ENCODE assay signal across 7 cellular contexts in genomic region chr18:59039040-59039320, GRCh38.
DNase-seq lines count a peak whose midpoint lies in the region; ATAC-seq and FAIRE-seq lines count a peak whose summit lies in the region.
"Not testable (repeated sequence)": the region's sequence is repeated elsewhere in the genome, so short reads cannot be mapped to it uniquely, and the experiment has no call there.

No MANE protein-coding gene starts in this region.

- not testable (repeated sequence) for H3K4me1 ChIP-seq in small intestine (ENCODE audit: control insufficient read depth in 2 of 2, insufficient read depth in 1 of 2, low read depth in 1 of 2, low read length in 1 of 2)

- 72 to 84% (median 76%) methylated on average over 1 of the region's 1 CpG for WGBS in small intestine, 3 donors

- not testable (repeated sequence) for H3K27ac ChIP-seq in small intestine (ENCODE audit: low read depth in 1 of 2, low read length in 1 of 2)

- CTCF ChIA-PET in activated CD4-positive, alpha-beta memory T cell treated with anti-CD3 and anti-CD28 coated beads for 36 hours (lab: Charles Lee): interaction anchor here (1.2 kb wide), 1 partner anchor 32 kb away, joined by 4 read pairs; no protein-coding TSS in a partner anchor

- not testable (repeated sequence) for H3K4me3 Mint-ChIP-seq in activated CD4-positive, alpha-beta memory T cell treated with anti-CD3 and anti-CD28 coated beads for 36 hours; stimulated activated naive B cell treated with anti-CD40 and anti-IgM and Interleukin-4, amounts not matched to agents 10 μg/mL and 1 μg/mL and 100 μg/mL, for 72 hours
- H3K4me3 Mint-ChIP-seq in activated T-helper 17 cell treated with anti-CD3 and anti-CD28 coated beads, Interleukin-2, amount 50 U/mL, for 72 hours: peak overlapping the region; percentile 35

- intact Hi-C loops in activated CD4-positive, alpha-beta memory T cell treated with anti-CD3 and anti-CD28 coated beads for 36 hours (cut with micrococcal nuclease): loop anchor here (10.0 kb wide), 1 partner anchor 916 kb away; no protein-coding TSS in a partner anchor

- H3K9me3 ChIP-seq in small intestine (ENCODE audit: control insufficient read depth, low read depth): not testable (repeated sequence)

- H3K4me3 ChIP-seq in small intestine (ENCODE audit: low read depth in 1 of 2, low read length in 2 of 2): not testable (repeated sequence)

- FAIRE-seq in RCC 7860 (lab: Jason Lieb, UNC) (peak; percentile 70), colon (lab: Jason Lieb, UNC) (peak; percentile 97), small intestine (lab: Jason Lieb, UNC) (peak; percentile 97)

- peaks cover 14% of the 10 kb centered on the region for H3K9me3 Mint-ChIP-seq in activated CD4-positive, alpha-beta memory T cell treated with anti-CD3 and anti-CD28 coated beads for 36 hours
- not testable (repeated sequence) for H3K9me3 Mint-ChIP-seq in activated T-helper 17 cell treated with anti-CD3 and anti-CD28 coated beads, Interleukin-2, amount 50 U/mL, for 72 hours
- H3K9me3 Mint-ChIP-seq in activated naive CD4-positive, alpha-beta T cell treated with anti-CD3 and anti-CD28 coated beads, Interleukin-2, amount 50 U/mL, for 72 hours: peaks cover 14 to 22% of the 10 kb centered on the region in 2 donors
- peaks cover 5 to 17% of the 10 kb centered on the region in 2 donors for H3K9me3 Mint-ChIP-seq in stimulated activated naive B cell treated with anti-CD40 and anti-IgM and Interleukin-4, amounts not matched to agents 10 μg/mL and 1 μg/mL and 100 μg/mL, for 72 hours

- H3K4me1 Mint-ChIP-seq in activated CD4-positive, alpha-beta memory T cell treated with anti-CD3 and anti-CD28 coated beads for 36 hours (ENCODE audit: low read depth): peaks cover 19% of the 10 kb centered on the region
- H3K4me1 Mint-ChIP-seq in activated T-helper 17 cell treated with anti-CD3 and anti-CD28 coated beads, Interleukin-2, amount 50 U/mL, for 72 hours: peaks cover 18% of the 10 kb centered on the region
- H3K4me1 Mint-ChIP-seq in stimulated activated naive B cell treated with anti-CD40 and anti-IgM and Interleukin-4, amounts not matched to agents 10 μg/mL and 1 μg/mL and 100 μg/mL, for 72 hours: peaks cover 21 to 35% of the 10 kb centered on the region in 2 donors

- POLR2A ChIA-PET in activated CD4-positive, alpha-beta memory T cell treated with anti-CD3 and anti-CD28 coated beads for 36 hours (lab: Charles Lee): interaction anchor here (1.1 to 1.2 kb wide), 2 partner anchors 275 to 497 kb away, joined by 3 read pairs; no protein-coding TSS in a partner anchor

- not testable (repeated sequence) for DNase-seq in RCC 7860 (ENCODE audit: low spot score); activated CD4-positive, alpha-beta memory T cell treated with anti-CD3 and anti-CD28 coated beads for 36 hours; activated naive CD4-positive, alpha-beta T cell treated with anti-CD3 and anti-CD28 coated beads, Interleukin-2, amount 50 U/mL, for 72 hours (ENCODE audit: low spot score in 2 of 2); small intestine; stimulated activated naive B cell treated with anti-CD40 and anti-IgM and Interleukin-4, amounts not matched to agents 10 μg/mL and 1 μg/mL and 100 μg/mL, for 72 hours

- H3K36me3 ChIP-seq in small intestine (ENCODE audit: control insufficient read depth in 2 of 2, insufficient read depth in 2 of 2, low read length in 2 of 2): not testable (repeated sequence)

- H3K27me3 ChIP-seq in small intestine (ENCODE audit: control insufficient read depth in 2 of 2, insufficient read depth in 2 of 2, low read length in 2 of 2): not testable (repeated sequence)

- H3K27me3 Mint-ChIP-seq in activated CD4-positive, alpha-beta memory T cell treated with anti-CD3 and anti-CD28 coated beads for 36 hours; stimulated activated naive B cell treated with anti-CD40 and anti-IgM and Interleukin-4, amounts not matched to agents 10 μg/mL and 1 μg/mL and 100 μg/mL, for 72 hours: not testable (repeated sequence)
- peaks cover 11% of the 10 kb centered on the region for H3K27me3 Mint-ChIP-seq in activated T-helper 17 cell treated with anti-CD3 and anti-CD28 coated beads, Interleukin-2, amount 50 U/mL, for 72 hours

- H3K36me3 Mint-ChIP-seq in activated CD4-positive, alpha-beta memory T cell treated with anti-CD3 and anti-CD28 coated beads for 36 hours; activated T-helper 17 cell treated with anti-CD3 and anti-CD28 coated beads, Interleukin-2, amount 50 U/mL, for 72 hours (ENCODE audit: low read depth): not testable (repeated sequence)
- H3K36me3 Mint-ChIP-seq in activated naive CD4-positive, alpha-beta T cell treated with anti-CD3 and anti-CD28 coated beads, Interleukin-2, amount 50 U/mL, for 72 hours: peaks cover 10 to 23% of the 10 kb centered on the region in 2 donors
- peaks cover 6 to 16% of the 10 kb centered on the region in 2 donors for H3K36me3 Mint-ChIP-seq in stimulated activated naive B cell treated with anti-CD40 and anti-IgM and Interleukin-4, amounts not matched to agents 10 μg/mL and 1 μg/mL and 100 μg/mL, for 72 hours

- H3K27ac Mint-ChIP-seq in activated CD4-positive, alpha-beta memory T cell treated with anti-CD3 and anti-CD28 coated beads for 36 hours: peak overlapping the region; percentile 47
- peak overlapping the region; percentile 85 for H3K27ac Mint-ChIP-seq in activated T-helper 17 cell treated with anti-CD3 and anti-CD28 coated beads, Interleukin-2, amount 50 U/mL, for 72 hours
- H3K27ac Mint-ChIP-seq in activated naive CD4-positive, alpha-beta T cell treated with anti-CD3 and anti-CD28 coated beads, Interleukin-2, amount 50 U/mL, for 72 hours: peak overlapping the region; percentile 79 to 98
- H3K27ac Mint-ChIP-seq in stimulated activated naive B cell treated with anti-CD40 and anti-IgM and Interleukin-4, amounts not matched to agents 10 μg/mL and 1 μg/mL and 100 μg/mL, for 72 hours: peak overlapping the region; percentile 94

- not testable (repeated sequence) for ATAC-seq in activated T-helper 17 cell treated with anti-CD3 and anti-CD28 coated beads, Interleukin-2, amount 50 U/mL, for 72 hours (replicated peaks); stimulated activated naive B cell treated with anti-CD40 and anti-IgM and Interleukin-4, amounts not matched to agents 10 μg/mL and 1 μg/mL and 100 μg/mL, for 72 hours (replicated peaks)
- ATAC-seq in activated naive CD4-positive, alpha-beta T cell treated with anti-CD3 and anti-CD28 coated beads, Interleukin-2, amount 50 U/mL, for 72 hours: peak in 1 of 2 donors; percentile 23
